1 cellular context compared by ENCODE assay signal in genomic region chr17:1714980-1715802, GRCh38.
TF ChIP-seq lines count a peak whose summit lies in the region.

No MANE protein-coding gene starts in this region.

TF ChIP-seq in HepG2, 621 proteins besides CTCF, POLR2A, EP300 and RAD21 (continued from another document and continues in another):
- TF ChIP-seq ZNF574 (CRISPR knock-in tag; IDR thresholded peaks at IDR 0.05) = peak; percentile 39
- TF ChIP-seq HIC2 (CRISPR knock-in tag; IDR thresholded peaks at IDR 0.05; ENCODE audit: low read depth) = 0 out of 2 replicates have a peak, but pooled peaks have one; percentile 9
- no peak for TF ChIP-seq TCF7 (IDR thresholded peaks at IDR 0.05; ENCODE audit: low read depth)
- 0 out of 2 replicates have a peak, but pooled peaks have one; percentile 37 for TF ChIP-seq FOXP4 (CRISPR knock-in tag; IDR thresholded peaks at IDR 0.05)
- TF ChIP-seq ZNF639 (CRISPR knock-in tag; conservative IDR thresholded peaks at IDR 0.05) = no peak
- TF ChIP-seq CENPX (CRISPR knock-in tag; IDR thresholded peaks at IDR 0.05) = no peak
- TF ChIP-seq IRX3 (CRISPR knock-in tag; IDR thresholded peaks at IDR 0.05; ENCODE audit: borderline replicate concordance, low read depth) = 0 out of 2 replicates have a peak, but pooled peaks have one; percentile 32
- TF ChIP-seq ZNF777 (CRISPR knock-in tag; IDR thresholded peaks at IDR 0.05) = 0 out of 2 replicates have a peak, but pooled peaks have one; percentile 14
- TF ChIP-seq ZNF558 (CRISPR knock-in tag; IDR thresholded peaks at IDR 0.05; ENCODE audit: borderline replicate concordance) = no peak
- peak; percentile 53; the same call in 1 of the 2 replicates for TF ChIP-seq ZNF768 (CRISPR knock-in tag; IDR thresholded peaks at IDR 0.05)
- TF ChIP-seq CEBPB (IDR thresholded peaks at IDR 0.05; ENCODE audit: borderline replicate concordance, low read depth, low read length) = no peak
- TF ChIP-seq ZFP41 (CRISPR knock-in tag; IDR thresholded peaks at IDR 0.05; ENCODE audit: borderline replicate concordance) = no peak
- TF ChIP-seq MXI1 (IDR thresholded peaks at IDR 0.05; ENCODE audit: borderline replicate concordance, low read depth, low read length) = 0 out of 3 replicates have a peak, but pooled peaks have one; percentile 39
- no peak for TF ChIP-seq NRL (CRISPR knock-in tag; IDR thresholded peaks at IDR 0.05; ENCODE audit: borderline replicate concordance)
- no peak for TF ChIP-seq KDM1A (CRISPR knock-in tag; IDR thresholded peaks at IDR 0.05)
- TF ChIP-seq MAX (IDR thresholded peaks at IDR 0.05) = peak; percentile 4
- peak; percentile 38; the same call in 1 of the 2 replicates for TF ChIP-seq UBTF (CRISPR knock-in tag; IDR thresholded peaks at IDR 0.05)
- TF ChIP-seq ZNF614 (CRISPR knock-in tag; IDR thresholded peaks at IDR 0.05; ENCODE audit: borderline replicate concordance) = peak; percentile 64; the same call in 1 of the 2 replicates
- TF ChIP-seq JARID2 (CRISPR knock-in tag; IDR thresholded peaks at IDR 0.05; ENCODE audit: insufficient replicate concordance) = no peak
- TF ChIP-seq ZNF547 (CRISPR knock-in tag; IDR thresholded peaks at IDR 0.05) = peak; percentile 48; the same call in 1 of the 2 replicates
- no peak for TF ChIP-seq MLX (CRISPR knock-in tag; IDR thresholded peaks at IDR 0.05)
- TF ChIP-seq HMGXB4 (CRISPR knock-in tag; IDR thresholded peaks at IDR 0.05; ENCODE audit: borderline replicate concordance in 1 of 2, low read depth in 1 of 2) = peak in 1 of 2 experiments; percentile 50; a peak in 1 of 4 replicates
- no peak for TF ChIP-seq ZNF292 (CRISPR knock-in tag; IDR thresholded peaks at IDR 0.05; ENCODE audit: borderline replicate concordance, low read depth)
- TF ChIP-seq PCBP2 (optimal IDR thresholded peaks at IDR 0.05; ENCODE audit: low read depth, low read length, poor library complexity, severe bottlenecking) = no peak
- no peak for TF ChIP-seq BHLHE40 (IDR thresholded peaks at IDR 0.05; ENCODE audit: low read length)
- TF ChIP-seq PBX2 (CRISPR knock-in tag; IDR thresholded peaks at IDR 0.05) = no peak
- TF ChIP-seq MZF1 (CRISPR knock-in tag; IDR thresholded peaks at IDR 0.05; ENCODE audit: borderline replicate concordance) = no peak
- 0 out of 2 replicates have a peak, but pooled peaks have one; percentile 39 for TF ChIP-seq ARID5B (CRISPR knock-in tag; IDR thresholded peaks at IDR 0.05)
- TF ChIP-seq SSRP1 (CRISPR knock-in tag; IDR thresholded peaks at IDR 0.05) = 0 out of 2 replicates have a peak, but pooled peaks have one; percentile 42
- 0 out of 2 replicates have a peak, but pooled peaks have one; percentile 1 for TF ChIP-seq THRA (CRISPR knock-in tag; IDR thresholded peaks at IDR 0.05; ENCODE audit: borderline replicate concordance)
